ENCODE assay signal across 8 cellular contexts in the genomic region with DNA sequence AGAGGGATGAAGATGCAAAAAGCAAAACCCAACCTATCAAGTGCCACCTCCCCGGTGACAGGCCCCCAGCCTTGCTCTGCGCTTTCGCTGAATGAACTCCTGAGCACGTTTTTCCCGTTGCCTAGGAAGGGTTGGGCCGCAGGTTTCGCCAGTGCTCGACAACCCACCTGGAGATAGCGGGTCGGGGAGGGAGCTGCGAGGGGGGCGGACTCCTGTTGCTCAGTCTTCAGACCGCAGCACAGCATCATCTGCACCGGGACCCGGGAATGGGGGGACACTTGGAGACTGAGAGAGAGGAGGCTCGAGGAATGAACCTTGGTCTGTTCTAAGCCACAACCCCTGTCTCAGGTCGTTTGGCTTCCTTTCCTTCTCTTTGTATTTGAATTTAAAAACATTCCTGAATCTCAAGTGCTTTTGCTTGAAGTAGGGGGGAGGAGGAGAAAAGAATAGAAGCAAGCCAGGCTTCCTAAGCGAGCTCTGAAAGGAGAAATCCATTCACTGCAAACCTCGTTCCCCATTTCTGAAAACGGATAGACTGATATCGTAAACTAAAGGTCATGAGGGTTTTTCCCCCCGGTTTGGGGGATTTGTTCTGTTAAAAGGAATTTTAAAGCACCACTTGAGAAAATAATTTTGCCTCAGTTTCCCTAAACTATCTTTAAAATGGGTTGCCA. TPM values are rescaled to one million over a fixed set of nuclear protein-coding genes. Genes with fewer than 3 reads are reported as not detected.
DNase-seq lines count a peak whose midpoint lies in the region; ATAC-seq and TF ChIP-seq lines count a peak whose summit lies in the region.

No MANE protein-coding gene starts in this region.

- H3K9me3 Mint-ChIP-seq in activated naive CD4-positive, alpha-beta T cell treated with anti-CD3 and anti-CD28 coated beads, Interleukin-2, amount 50 U/mL, for 72 hours: no peaks in the 10 kb centered on the region

- H3K4me1 ChIP-seq in spleen: peaks cover 4 to 44% (median 23%) of the 10 kb centered on the region in 6 donors

- no peak for TF ChIP-seq CTCF in NB4 (IDR thresholded peaks at IDR 0.05; ENCODE audit: low read depth, low read length)
- TF ChIP-seq CTCF in spleen (IDR thresholded peaks at IDR 0.05 in 8 of 11, conservative IDR thresholded peaks at IDR 0.05 in 3 of 11): no peak

- no peaks in the 10 kb centered on the region for H3K36me3 ChIP-seq in spleen

- H3K27ac Mint-ChIP-seq in activated naive CD4-positive, alpha-beta T cell treated with anti-CD3 and anti-CD28 coated beads, Interleukin-2, amount 50 U/mL, for 72 hours: peak overlapping the region in 1 of 2 donors; percentile 37

- H3K9me3 ChIP-seq in iPS-18c (ENCODE audit: control insufficient read depth, insufficient read depth, low read length) (no peaks in the 10 kb centered on the region), spleen (no peaks in the 10 kb centered on the region)

- H3K4me3 ChIP-seq in NB4 (ENCODE audit: low read depth, low read length) (peak overlapping the region; percentile 43), iPS-18c (ENCODE audit: insufficient read depth, low read depth, low read length) (peak overlapping the region; percentile 69), spleen (peak overlapping the region; percentile 23 to 76 (median 47))

- no peaks in the 10 kb centered on the region for H3K36me3 Mint-ChIP-seq in activated naive CD4-positive, alpha-beta T cell treated with anti-CD3 and anti-CD28 coated beads, Interleukin-2, amount 50 U/mL, for 72 hours

- intact Hi-C loops in spleen (cut with DNase I; ENCODE audit: low total_unique reads): no loop called here

- no peak overlapping the region for H3K27ac ChIP-seq in spleen

- no peak for TF ChIP-seq POLR2A in NB4 (IDR thresholded peaks at IDR 0.05; ENCODE audit: extremely low read depth, insufficient read length)
- no peak for TF ChIP-seq POLR2A in spleen (IDR thresholded peaks at IDR 0.05)

- WGBS in spleen, 5 donors: 5 to 9% (median 7%) methylated on average over 16 to 22 of the region's 22 CpGs

- ATAC-seq in activated naive CD4-positive, alpha-beta T cell treated with anti-CD3 and anti-CD28 coated beads, Interleukin-2, amount 50 U/mL, for 72 hours: peak; percentile 21 to 31
- no peak for ATAC-seq in HG03045 (IDR thresholded peaks at IDR 0.05; ENCODE audit: unreplicated experiment)

- H3K27me3 ChIP-seq in spleen (replicated peaks in 1 of 7): peaks cover 0 to 70% (median 33%) of the 10 kb centered on the region in 7 donors

- DNase-seq in Ammon's horn (ENCODE audit: low spot score) (peak; percentile 45), NB4 (ENCODE audit: low read depth) (peak; percentile 18), spleen (peak; percentile 63), activated gamma-delta T cell treated with Interleukin-2 at 50 U/mL for 16 hours (no peak), NCI-H2196 (lab: John Stamatoyannopoulos, UW; ENCODE audit: unreplicated experiment) (no peak)
- DNase-seq in activated naive CD4-positive, alpha-beta T cell treated with anti-CD3 and anti-CD28 coated beads, Interleukin-2, amount 50 U/mL, for 72 hours (ENCODE audit: low spot score in 2 of 2): peak in 1 of 2 donors; percentile 31

RNA-seq across cellular contexts. Expression of gene AK5, which starts 1.2 kb away (rescaled TPM):
- total RNA-seq in activated naive CD4-positive, alpha-beta T cell treated with anti-CD3 and anti-CD28 coated beads, Interleukin-2, amount 50 U/mL, for 72 hours: 1 to 10 TPM; 1.9 to 8.9 TPM
- 10 to 100 TPM in 1 of 7 donors, 1 to 10 TPM in 4, under 1 TPM in 2; 0.33 to 16.3 (median 1.7) TPM for total RNA-seq in spleen
- 1 to 10 TPM in 1 of 3 donors, under 1 TPM in 2; 0.53 to 1.3 (median 0.61) TPM for polyA plus RNA-seq in spleen

Comparison
In these comparisons a context has a peak if more than half of its experiments do, and no peak if none do; other contexts are left out.
1. DNase-seq: peak in Ammon's horn (single experiment), NB4 (single experiment) and spleen (single experiment); none in activated gamma-delta T cell treated with Interleukin-2 at 50 U/mL for 16 hours (single experiment) and NCI-H2196 (single experiment).
2. Peak in every context shown above with its lines, with median percentiles within 50 percentile points of each other: H3K4me3 ChIP-seq.